1 cellular context compared by ENCODE assay signal in genomic region chr10:112952282-112952991, GRCh38.
A peak's percentile ranks its signal among the peaks of the same experiment; 100 is the strongest.
TF ChIP-seq lines count a peak whose summit lies in the region.

No MANE protein-coding gene starts in this region.

TF ChIP-seq in WTC11, 78 proteins besides CTCF, POLR2A, EP300 and RAD21 (continued from another document):
- no peak for TF ChIP-seq ZNF281 (CRISPR knock-in tag; IDR thresholded peaks at IDR 0.05)
- 0 out of 2 replicates have a peak, but pooled peaks have one; percentile 33 for TF ChIP-seq E2F4 (CRISPR knock-in tag; IDR thresholded peaks at IDR 0.05; ENCODE audit: borderline replicate concordance, low read depth)
- TF ChIP-seq PRDM15 (CRISPR knock-in tag; IDR thresholded peaks at IDR 0.05), result 0 out of 2 replicates have a peak, but pooled peaks have one; percentile 47
- no peak for TF ChIP-seq TCF7 (CRISPR knock-in tag; IDR thresholded peaks at IDR 0.05; ENCODE audit: low read depth)
- peak; percentile 71 for TF ChIP-seq KAT7 (CRISPR knock-in tag; IDR thresholded peaks at IDR 0.05; ENCODE audit: borderline replicate concordance)
